In the genomic region with DNA sequence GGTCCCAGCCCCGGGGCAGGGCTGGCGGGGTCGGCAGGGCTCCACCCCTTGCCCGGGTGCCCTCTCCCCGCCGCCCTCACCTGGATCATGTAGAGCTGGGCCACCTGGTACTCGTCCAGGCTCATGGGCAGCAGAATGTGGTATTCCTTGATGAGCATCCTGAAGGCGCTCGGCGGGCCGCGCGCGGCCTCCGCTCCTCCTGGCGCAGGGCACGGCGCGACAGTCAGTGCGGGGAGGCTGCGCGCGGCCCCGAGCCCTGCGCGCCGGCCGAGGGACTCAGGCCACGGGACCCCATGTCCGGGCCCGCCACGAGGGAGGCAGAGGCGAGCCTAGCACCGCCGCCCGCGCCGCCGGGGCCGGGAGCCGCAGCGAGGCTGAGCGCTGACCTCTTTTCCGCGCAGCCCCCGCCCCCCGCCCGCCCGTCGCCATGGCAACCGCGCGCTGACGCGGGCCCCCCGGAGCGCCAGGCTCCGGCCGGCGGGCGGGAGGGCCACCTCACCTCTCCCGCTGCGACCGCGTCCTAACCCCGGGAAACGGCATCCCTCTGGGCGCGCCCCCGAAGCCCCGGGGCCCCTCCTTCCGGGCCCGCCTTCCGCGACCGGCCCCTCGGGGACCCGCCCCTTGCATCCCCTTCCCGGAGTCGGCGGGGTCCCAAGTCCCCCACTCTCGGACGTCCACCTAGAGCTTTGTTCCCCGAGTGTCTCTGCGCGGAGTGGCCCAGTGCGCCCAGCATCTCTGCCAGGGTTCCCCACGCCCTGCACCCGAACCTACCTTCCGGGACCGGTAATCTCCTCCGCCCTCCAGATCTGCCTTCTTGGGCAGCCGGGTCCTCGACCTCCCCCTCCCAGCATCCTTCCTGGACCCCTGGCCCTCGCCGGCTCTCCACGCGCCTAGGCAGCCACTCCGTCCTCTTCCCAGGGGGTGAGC, we compare ENCODE assay signal across 8 cellular contexts. TPM values are rescaled to one million over a fixed set of nuclear protein-coding genes. Genes with fewer than 3 reads are reported as not detected.
DNase-seq lines count a peak whose midpoint lies in the region; ATAC-seq, FAIRE-seq and TF ChIP-seq lines count a peak whose summit lies in the region.

No MANE protein-coding gene starts in this region.

- intact Hi-C loops in Calu3 (cut with micrococcal nuclease; ENCODE audit: unreplicated experiment) = loop anchor here (10.0 kb wide), 2 partner anchors 79 to 149 kb away; partner anchors contain the start of genes POLD4 and RPS6KB2
- intact Hi-C loops in pancreas (cut with DNase I) = loop anchor here in 1 of 3 donors (10.0 kb wide), 1 partner anchor 89 kb away; the partner anchor contains the start of gene CARNS1

- H3K4me1 ChIP-seq in Karpas-422 (ENCODE audit: low read length) = peaks cover 38% of the 10 kb centered on the region
- H3K4me1 ChIP-seq in pancreas = peaks cover 0 to 26% (median 12%) of the 10 kb centered on the region in 3 donors

- no TSS peak for BruUV-seq in Calu3 (replicated peaks; lab: Mats Ljungman, UMichigan)

- H4K20me1 ChIP-seq in Karpas-422 (ENCODE audit: insufficient read depth, low read depth, low read length) = peaks cover 27% of the 10 kb centered on the region

- H2AFZ ChIP-seq in Karpas-422 (ENCODE audit: low read length) = no peak overlapping the region

- peak overlapping the region; percentile 88 for H3K27ac Mint-ChIP-seq in Calu3 (ENCODE audit: unreplicated experiment)

- TF ChIP-seq CTCF in Calu3 (IDR thresholded peaks at IDR 0.05; ENCODE audit: unreplicated experiment) = no peak
- TF ChIP-seq CTCF in fibroblast of mammary gland (conservative IDR thresholded peaks at IDR 0.05; ENCODE audit: control insufficient read depth, insufficient read depth, low read depth, low read length) = no peak
- no peak for TF ChIP-seq CTCF in pancreas (IDR thresholded peaks at IDR 0.05)

- no peaks in the 10 kb centered on the region for H3K9me2 ChIP-seq in Karpas-422 (replicated peaks; ENCODE audit: insufficient read depth, low read length)

- DNase-seq in Calu3 (peak; percentile 36), Karpas-422 (peak; percentile 77), activated T-cell treated with anti-CD3 and anti-CD28 coated beads for 48 hours (ENCODE audit: low read depth) (peak; percentile 40), fibroblast of mammary gland (ENCODE audit: low read depth) (no peak), pancreas (peak in 5 of 6 donors; percentile 43 to 90 (median 70)), NCI-H1694 (lab: John Stamatoyannopoulos, UW) (no peak), amniotic stem cell (lab: John Stamatoyannopoulos, UW) (no peak), NOMO-1 (lab: John Stamatoyannopoulos, UW; ENCODE audit: unreplicated experiment in 2 of 2) (no peak)

- peaks cover 42% of the 10 kb centered on the region for H3K79me2 ChIP-seq in Karpas-422 (ENCODE audit: low read length)

- H3K27me3 Mint-ChIP-seq in Calu3 (ENCODE audit: unreplicated experiment) = no peaks in the 10 kb centered on the region

- H3K9me3 ChIP-seq in Karpas-422 (ENCODE audit: low read length) (no peaks in the 10 kb centered on the region), pancreas (no peaks in the 10 kb centered on the region)

- ATAC-seq in pancreas = no peak

- H3K36me3 ChIP-seq in Karpas-422 (ENCODE audit: insufficient read depth, low read length) = peaks cover 24% of the 10 kb centered on the region
- H3K36me3 ChIP-seq in pancreas = no peaks in the 10 kb centered on the region

- H3K9me3 Mint-ChIP-seq in Calu3 (ENCODE audit: low read depth, unreplicated experiment) = no peaks in the 10 kb centered on the region

- H3K9ac ChIP-seq in Karpas-422 (ENCODE audit: low read length) = peak overlapping the region; percentile 95

- peaks cover 24% of the 10 kb centered on the region for H3K4me1 Mint-ChIP-seq in Calu3 (ENCODE audit: low read depth, unreplicated experiment)

- H3K4me3 Mint-ChIP-seq in Calu3 (ENCODE audit: low read depth, unreplicated experiment) = peak overlapping the region; percentile 91

- H3K27me3 ChIP-seq in Karpas-422 (ENCODE audit: low read length) (no peaks in the 10 kb centered on the region), pancreas (no peaks in the 10 kb centered on the region)

- FAIRE-seq in pancreas (lab: Jason Lieb, UNC) = no peak

- H3K27ac ChIP-seq in Karpas-422 (ENCODE audit: low read length) (peak overlapping the region; percentile 72), pancreas (peak overlapping the region; percentile 95 to 98 (median 96))

- H3K4me3 ChIP-seq in Karpas-422 (ENCODE audit: low read length) (peak overlapping the region; percentile 99), fibroblast of mammary gland (ENCODE audit: control insufficient read depth, low read depth, low read length) (peak overlapping the region; percentile 64), pancreas (peak overlapping the region; percentile 63 to 86 (median 80))

- CTCF ChIA-PET in Calu3 (lab: Charles Lee) = interaction anchor here (1.9 kb wide), 1 partner anchor 103 kb away, joined by 4 read pairs; the partner anchor contains the start of gene PPP1CA

- H3K4me2 ChIP-seq in Karpas-422 (ENCODE audit: low read depth, low read length, poor library complexity, severe bottlenecking) = peak overlapping the region; percentile 99

- H3K36me3 Mint-ChIP-seq in Calu3 (ENCODE audit: insufficient read depth, unreplicated experiment) = peaks cover 73% of the 10 kb centered on the region

- 2% methylated on average over 36 to 99 of the region's 99 CpGs for WGBS in pancreas, 2 donors

RNA-seq across cellular contexts. Expression of gene PITPNM1, which starts 0.9 kb away (rescaled TPM):
- total RNA-seq in Calu3 (2022) (70.5 and 84.1 TPM in 2 replicates), pancreas (10 to 100 TPM; 10.2 to 34.3 (median 20.5) TPM)
- total RNA-seq in Karpas-422 (2014; rRNA removed; shearing (Covaris generic); ENCODE audit: low replicate concordance) = 79.6 and 149 TPM in 2 replicates
- 10 to 100 TPM; 34.4 to 35.7 TPM for polyA plus RNA-seq in pancreas

RNA-seq across cellular contexts. Expression of gene CDK2AP2, which starts 3.7 kb away (rescaled TPM):
- total RNA-seq in Calu3 (2022) (59.7 and 64.7 TPM in 2 replicates), pancreas (10 to 100 TPM; 27.1 to 41.8 (median 35.2) TPM)
- total RNA-seq in Karpas-422 (2014; rRNA removed; shearing (Covaris generic); ENCODE audit: low replicate concordance) = 91.5 and 106 TPM in 2 replicates
- 10 to 100 TPM; 46.4 to 65.6 TPM for polyA plus RNA-seq in pancreas

RNA-seq across cellular contexts. Expression of gene CABP2, which starts 19.0 kb away (rescaled TPM):
- total RNA-seq in Calu3 (2022) (not detected in 2 replicates), pancreas (not detected)
- total RNA-seq in Karpas-422 (2014; rRNA removed; shearing (Covaris generic); ENCODE audit: low replicate concordance) = not detected in 2 replicates
- polyA plus RNA-seq in pancreas = not detected

RNA-seq across cellular contexts. Expression of gene AIP, which starts 21.5 kb away (rescaled TPM):
- total RNA-seq in Calu3 (2022) (44.0 and 48.4 TPM in 2 replicates), pancreas (10 to 100 TPM; 20.2 to 33.3 (median 23.6) TPM)
- total RNA-seq in Karpas-422 (2014; rRNA removed; shearing (Covaris generic); ENCODE audit: low replicate concordance) = 51.8 and 119 TPM in 2 replicates
- polyA plus RNA-seq in pancreas = 10 to 100 TPM; 45.1 to 45.8 TPM

RNA-seq across cellular contexts. Expression of gene TMEM134, which starts 35.2 kb away (rescaled TPM):
- total RNA-seq in Calu3 (2022) (31.9 and 33.2 TPM in 2 replicates), pancreas (10 to 100 TPM; 45.1 to 72.1 (median 52.4) TPM)
- 69.7 and 99.7 TPM in 2 replicates for total RNA-seq in Karpas-422 (2014; rRNA removed; shearing (Covaris generic); ENCODE audit: low replicate concordance)
- 10 to 100 TPM; 90.1 to 93.4 TPM for polyA plus RNA-seq in pancreas

Comparison
In these comparisons a context has a peak if more than half of its experiments do, and no peak if none do; other contexts are left out.
1. DNase-seq: peak in Calu3 (single experiment), Karpas-422 (single experiment), activated T-cell treated with anti-CD3 and anti-CD28 coated beads for 48 hours (single experiment) and pancreas (5 of 6); none in fibroblast of mammary gland (single experiment), NCI-H1694 (single experiment), amniotic stem cell (single experiment) and NOMO-1 (0 of 2).
2. Peak in every context shown above with its lines, with median percentiles within 50 percentile points of each other: H3K4me3 ChIP-seq.